27 cellular contexts compared by ENCODE assay signal in genomic region chr7:4815609-4816418, GRCh38. TPM values are rescaled to one million over a fixed set of nuclear protein-coding genes. Genes with fewer than 3 reads are reported as not detected.
A peak's percentile ranks its signal among the peaks of the same experiment; 100 is the strongest.
DNase-seq lines count a peak whose midpoint lies in the region; ATAC-seq and TF ChIP-seq lines count a peak whose summit lies in the region.
"Had no signal": no experiment of that assay in that cellular context is flagged by ENCODE, and none has a peak within 500 bp of the region (broad histone marks: within the 10 kb centered on the region; RNA-seq: fewer than 3 reads in every experiment).

No MANE protein-coding gene starts in this region.

- BruUV-seq in OCI-LY7 (replicated peaks; lab: Mats Ljungman, UMichigan) = no TSS peak

- POLR2A ChIA-PET in BJ (lab: Charles Lee) = no interaction called here
- POLR2A ChIA-PET in OCI-LY7 (lab: Charles Lee) = no interaction called here

- H4K20me1 ChIP-seq in OCI-LY7 (ENCODE audit: insufficient read depth, low read length) = no peaks in the 10 kb centered on the region

- peaks cover 36% of the 10 kb centered on the region for H3K36me3 Mint-ChIP-seq in endodermal cell (ENCODE audit: low read depth)

- H3K4me3 ChIP-seq in BJ (ENCODE audit: low read depth, low read length) = no peak overlapping the region
- no peak overlapping the region for H3K4me3 ChIP-seq in OCI-LY7 (ENCODE audit: low read depth, low read length, poor library complexity, severe bottlenecking)
- H3K4me3 ChIP-seq in endodermal cell (ENCODE audit: low read length) = no peak overlapping the region
- H3K4me3 ChIP-seq: A549, Peyer's patch had no signal

- H3K4me3 Mint-ChIP-seq in endodermal cell = no peak overlapping the region
- H3K4me3 Mint-ChIP-seq: activated B cell treated with CpG ODN at 0.5 μM for 24 hours; activated T-cell treated with anti-CD3 and anti-CD28 coated beads, Interleukin-2, amount 50 U/mL, for 72 hours; mesothelial cell of epicardium; naive B cell had no signal

- H3K4me2 ChIP-seq in OCI-LY7 (ENCODE audit: low read length) = no peak overlapping the region
- H3K4me2 ChIP-seq: A549 had no signal

- H3K9me3 ChIP-seq in OCI-LY7 (ENCODE audit: low read length) (no peaks in the 10 kb centered on the region), endodermal cell (ENCODE audit: control insufficient read depth, low read length) (peaks cover 7% of the 10 kb centered on the region)
- H3K9me3 ChIP-seq: A549, Peyer's patch had no signal

- no peaks in the 10 kb centered on the region for H3K27me3 ChIP-seq in BJ (ENCODE audit: control insufficient read depth, insufficient read depth, low read length)
- no peaks in the 10 kb centered on the region for H3K27me3 ChIP-seq in endodermal cell (ENCODE audit: control insufficient read depth, insufficient read depth, low read length, poor library complexity, severe bottlenecking)
- H3K27me3 ChIP-seq: Peyer's patch had no signal

- H3K9me3 Mint-ChIP-seq in endodermal cell = peaks cover 2% of the 10 kb centered on the region
- H3K9me3 Mint-ChIP-seq: activated B cell treated with CpG ODN at 0.5 μM for 24 hours; activated T-cell treated with anti-CD3 and anti-CD28 coated beads, Interleukin-2, amount 50 U/mL, for 72 hours had no signal

- CTCF ChIA-PET in BJ (lab: Yijun Ruan, JAX) (interaction anchor here (0.6 to 1.8 kb wide), 4 partner anchors 10 to 270 kb away, joined by 3 to 6 read pairs (median 4); no protein-coding TSS in a partner anchor), OCI-LY7 (lab: Charles Lee; ENCODE audit: unreplicated experiment) (no interaction called here)

- H3K4me1 ChIP-seq in OCI-LY7 (ENCODE audit: insufficient read depth, low read length, poor library complexity, severe bottlenecking) (no peaks in the 10 kb centered on the region), endodermal cell (ENCODE audit: control insufficient read depth, insufficient read depth, low read length) (no peaks in the 10 kb centered on the region)
- H3K4me1 ChIP-seq: A549, Peyer's patch had no signal

- no peaks in the 10 kb centered on the region for H3K79me2 ChIP-seq in OCI-LY7 (ENCODE audit: insufficient read depth, low read depth, low read length)

- H2AFZ ChIP-seq in OCI-LY7 (ENCODE audit: low read length) = no peak overlapping the region

- intact Hi-C loops in OCI-LY7 (cut with micrococcal nuclease; ENCODE audit: unreplicated experiment) = no loop called here

- H3K27ac ChIP-seq in OCI-LY7 (ENCODE audit: low read depth, low read length, poor library complexity, severe bottlenecking) = no peak overlapping the region
- H3K27ac ChIP-seq in endodermal cell (ENCODE audit: low read depth, low read length) = no peak overlapping the region
- H3K27ac ChIP-seq: A549, Peyer's patch had no signal

- no peak overlapping the region for H3K27ac Mint-ChIP-seq in endodermal cell
- H3K27ac Mint-ChIP-seq: activated B cell treated with CpG ODN at 0.5 μM for 24 hours; activated T-cell treated with anti-CD3 and anti-CD28 coated beads, Interleukin-2, amount 50 U/mL, for 72 hours; mesothelial cell of epicardium; naive B cell had no signal

- H3K36me3 ChIP-seq in BJ (ENCODE audit: control insufficient read depth, insufficient read depth, low read length) (no peaks in the 10 kb centered on the region), OCI-LY7 (ENCODE audit: insufficient read depth, low read length) (no peaks in the 10 kb centered on the region), endodermal cell (ENCODE audit: control insufficient read depth, insufficient read depth, low read length) (peaks cover 16% of the 10 kb centered on the region)
- H3K36me3 ChIP-seq: Peyer's patch had no signal

- no peak for ATAC-seq in HG03159 (IDR thresholded peaks at IDR 0.05; ENCODE audit: unreplicated experiment)
- ATAC-seq in HG02970 (IDR thresholded peaks at IDR 0.05; ENCODE audit: low FRiP score, unreplicated experiment) = no peak
- ATAC-seq in HG02571 (IDR thresholded peaks at IDR 0.05; ENCODE audit: unreplicated experiment) = no peak
- ATAC-seq: A549; activated T-cell treated with anti-CD3 and anti-CD28 coated beads, Interleukin-2, amount 50 U/mL, for 72 hours had no signal

- H3K9me2 ChIP-seq in OCI-LY7 (ENCODE audit: insufficient read depth, low read length) = no peaks in the 10 kb centered on the region

- no peak overlapping the region for H3K9ac ChIP-seq in endodermal cell (ENCODE audit: extremely low read depth, low read length, poor library complexity, severe bottlenecking)

- TF ChIP-seq CTCF in BJ (IDR thresholded peaks at IDR 0.05; ENCODE audit: insufficient read depth, low read depth, low read length) = 0 out of 2 replicates have a peak, but pooled peaks have one; percentile 6
- peak; percentile 33 for TF ChIP-seq CTCF in GM12873 (IDR thresholded peaks at IDR 0.05; ENCODE audit: insufficient read depth, low read depth, low read length, missing control alignments)
- TF ChIP-seq CTCF in OCI-LY7 (conservative IDR thresholded peaks at IDR 0.05; ENCODE audit: low read length) = peak; percentile 37; the same call in 1 of the 2 replicates
- TF ChIP-seq CTCF in endodermal cell (conservative IDR thresholded peaks at IDR 0.05) = peak; percentile 44

- no peaks in the 10 kb centered on the region for H3K4me1 Mint-ChIP-seq in endodermal cell
- H3K4me1 Mint-ChIP-seq: activated B cell treated with CpG ODN at 0.5 μM for 24 hours, mesothelial cell of epicardium, naive B cell had no signal

- DNase-seq in BJ (ENCODE audit: low read depth) (no peak), OCI-LY7 (ENCODE audit: low spot score) (no peak), endodermal cell (no peak), NK-92 (lab: John Stamatoyannopoulos, UW; ENCODE audit: unreplicated experiment) (no peak)
- DNase-seq: activated B cell treated with CpG ODN at 0.5 μM for 24 hours; activated naive CD4-positive, alpha-beta T cell; activated T-cell treated with anti-CD3 and anti-CD28 coated beads, Interleukin-2, amount 50 U/mL, for 72 hours; C1 segment of cervical spinal cord; COR-L47; GOT3; Karpas-422; naive B cell; NCI-H446 treated with DMSO at 0.1 percent for 48 hours; Peyer's patch; SIG-M5; stimulated activated naive CD4-positive, alpha-beta T cell treated with Interleukin-2 at 50 U/mL for 16 hours; T1000 had no signal

- 93 to 96% methylated on average over 17 to 38 of the region's 38 CpGs for WGBS in endodermal cell (ENCODE audit: insufficient coverage in 1 of 2, insufficient read length in 1 of 2), 2 experiments

- no peaks in the 10 kb centered on the region for H3K27me3 Mint-ChIP-seq in endodermal cell (ENCODE audit: insufficient read depth)

RNA-seq across cellular contexts. Expression of gene AP5Z1, which starts 40.4 kb away (rescaled TPM):
- 16.7 and 27.3 TPM in 2 replicates for polyA plus RNA-seq in BJ (2011; rRNA removed)
- polyA minus RNA-seq in BJ (2011; rRNA and poly(A)+ RNA removed) = 9.5 and 12.4 TPM in 2 replicates
- total RNA-seq in OCI-LY7 (2014; rRNA removed; shearing (Covaris generic)) = 35.0 and 37.0 TPM in 2 replicates
- total RNA-seq in OCI-LY7 (2022) = 32.1 and 32.8 TPM in 2 replicates
- 10 to 100 TPM; 31.0 to 34.7 TPM for total RNA-seq in endodermal cell
- polyA plus RNA-seq in endodermal cell (2013, experiment 1 of 2) = 13.7 TPM
- polyA plus RNA-seq in endodermal cell (2013, experiment 2 of 2) = 13.7 TPM

RNA-seq across cellular contexts. Expression of gene PAPOLB, which starts 46.0 kb away (rescaled TPM):
- 0.01 and 0.02 TPM in 2 replicates for polyA plus RNA-seq in BJ (2011; rRNA removed)
- 0.05 TPM in 2 replicates for polyA minus RNA-seq in BJ (2011; rRNA and poly(A)+ RNA removed)
- total RNA-seq in OCI-LY7 (2014; rRNA removed; shearing (Covaris generic)) = not detected in 2 replicates
- total RNA-seq in OCI-LY7 (2022) (0.07 TPM in 1 of 2 replicates, not detected in the other), endodermal cell (1 to 10 TPM; 1.2 to 1.8 TPM)
- 0.11 TPM for polyA plus RNA-seq in endodermal cell (2013, experiment 1 of 2)
- 0.21 TPM for polyA plus RNA-seq in endodermal cell (2013, experiment 2 of 2)
- total RNA-seq: glomerular endothelial cell, Peyer's patch had no signal
- polyA plus RNA-seq: A549, adipose tissue, keratinocyte, liver had no signal
